8 cellular contexts compared by ENCODE assay signal in the genomic region with DNA sequence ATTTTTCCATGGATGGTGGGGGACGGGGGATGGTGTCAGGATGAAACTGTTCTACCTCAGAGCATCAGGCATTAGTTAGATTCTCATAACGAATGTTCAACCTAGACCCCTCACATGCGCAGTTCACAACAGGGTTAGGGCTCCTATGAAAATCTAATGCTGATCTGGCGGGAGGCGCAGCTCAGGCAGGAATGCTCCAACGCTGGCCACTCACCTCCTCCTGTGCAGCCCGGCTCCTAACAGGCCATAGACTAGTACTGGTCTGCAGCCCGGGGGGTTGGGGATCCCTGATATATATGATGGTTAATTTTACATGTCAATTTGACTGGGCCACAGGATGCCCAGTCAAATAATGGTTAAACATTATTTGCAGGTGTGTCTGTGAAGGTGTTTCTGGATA.
"Had no signal": no experiment of that assay in that cellular context is flagged by ENCODE, and none has a peak within 500 bp of the region (broad histone marks: within the 10 kb centered on the region; RNA-seq: fewer than 3 reads in every experiment).

No MANE protein-coding gene starts in this region.

- H3K9me3 Mint-ChIP-seq: H9 had no signal

- H3K4me3 Mint-ChIP-seq: H9 had no signal

- DNase-seq: GM23248, H9, HCEC 1CT, IMR-90 had no signal

- H3K4me3 ChIP-seq: GM23248, K562 had no signal

- H3K4me1 Mint-ChIP-seq: H9 had no signal

- H3K27ac ChIP-seq: GM23248 had no signal

- ATAC-seq: K562 had no signal

- H3K9ac ChIP-seq: GM23248 had no signal

- FAIRE-seq: H1, H54, HTR-8/SVneo, K562 had no signal

- H2AFZ ChIP-seq: GM23248 had no signal

- H3K27ac Mint-ChIP-seq: H9 had no signal
